In the genomic region with DNA sequence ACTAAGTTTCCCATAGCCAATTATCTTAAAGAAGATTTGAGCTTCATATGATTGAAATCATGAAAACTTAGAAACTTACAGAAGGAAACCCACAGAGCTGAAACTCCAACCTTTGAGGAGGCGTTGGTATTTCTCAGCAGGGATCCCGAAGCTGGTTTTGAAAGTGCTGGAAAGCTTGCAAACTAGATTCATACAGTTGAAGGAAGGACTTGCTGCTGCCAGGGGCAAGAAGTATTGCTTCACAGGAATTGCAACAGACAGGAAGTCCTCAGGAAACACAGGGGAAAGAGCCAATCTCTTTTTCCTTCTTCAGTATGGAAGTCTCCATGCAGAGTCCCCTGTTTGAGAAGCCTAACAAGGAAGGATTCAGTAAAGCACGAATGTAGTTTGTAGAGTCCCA, we compare ENCODE assay signal across 24 cellular contexts.
DNase-seq lines count a peak whose midpoint lies in the region; ATAC-seq and TF ChIP-seq lines count a peak whose summit lies in the region.
"Had no signal": no experiment of that assay in that cellular context is flagged by ENCODE, and none has a peak within 500 bp of the region (broad histone marks: within the 10 kb centered on the region; RNA-seq: fewer than 3 reads in every experiment).

No MANE protein-coding gene starts in this region.

- no peak overlapping the region for H4K8ac ChIP-seq in trophoblast cell (ENCODE audit: low read depth, low read length)

- no peaks in the 10 kb centered on the region for H3K79me1 ChIP-seq in trophoblast cell (ENCODE audit: low read length)

- H3K23ac ChIP-seq in trophoblast cell (ENCODE audit: low read length): no peak overlapping the region

- H3K9ac ChIP-seq in trophoblast cell (ENCODE audit: low read length): no peak overlapping the region

- no peak overlapping the region for H3K4me2 ChIP-seq in trophoblast cell (ENCODE audit: low read length)
- H3K4me2 ChIP-seq: A549 had no signal

- H3K4ac ChIP-seq in trophoblast cell (ENCODE audit: low read depth, low read length): no peak overlapping the region

- TF ChIP-seq CTCF in fibroblast of pulmonary artery (IDR thresholded peaks at IDR 0.05; ENCODE audit: low read length, missing control alignments): no peak

- no peaks in the 10 kb centered on the region for H3K9me3 ChIP-seq in trophoblast cell (ENCODE audit: insufficient read depth, low read depth, low read length)
- H3K9me3 ChIP-seq: A549, gastroesophageal sphincter had no signal

- H3K18ac ChIP-seq in trophoblast cell (ENCODE audit: low read length): no peak overlapping the region

- H4K12ac ChIP-seq in trophoblast cell (ENCODE audit: low read depth, low read length): no peak overlapping the region

- H2BK120ac ChIP-seq in trophoblast cell (ENCODE audit: insufficient read depth, low read length, poor library complexity): no peak overlapping the region

- no peaks in the 10 kb centered on the region for H3K4me1 ChIP-seq in trophoblast cell (ENCODE audit: control insufficient read depth in 1 of 2, insufficient read depth in 2 of 2, low read length in 2 of 2)
- H3K4me1 ChIP-seq: A549, gastroesophageal sphincter had no signal

- WGBS in trophoblast cell (ENCODE audit: extremely low coverage, insufficient coverage, insufficient read length): no CpG with 5 or more reads among the region's 3 CpGs

- no peak overlapping the region for H4K91ac ChIP-seq in trophoblast cell (ENCODE audit: low read depth, low read length)

- DNase-seq in AG08395 (ENCODE audit: low spot score) (peak; percentile 21), H4 (ENCODE audit: low spot score) (peak; percentile 40), RPMI7951 (ENCODE audit: low read depth) (peak; percentile 2), fibroblast of pulmonary artery (ENCODE audit: low read depth) (peak; percentile 66), trophoblast cell (no peak), SK-N-DZ (ENCODE audit: low spot score) (no peak), activated gamma-delta T cell treated with Interleukin-2 at 50 U/mL for 16 hours (no peak)
- DNase-seq: activated CD4-positive, alpha-beta T cell treated with anti-CD3 and anti-CD28 coated beads for 48 hours; CD4-positive, CD25-positive, alpha-beta regulatory T cell; GDM1; KG1; kidney glomerular epithelial cell; NCI-H1417; NCI-H69; nucleus accumbens; PC-3; retina; SHP77 treated with DMSO at 0.1 percent for 48 hours; stimulated activated CD8-positive, alpha-beta memory T cell treated with anti-CD3 and anti-CD28 coated beads, Interleukin-4, amount 100 ng/mL, for 48 hours; T-helper 1 cell had no signal

- H2AK5ac ChIP-seq in trophoblast cell (ENCODE audit: low read length): no peak overlapping the region

- H3K14ac ChIP-seq in trophoblast cell (ENCODE audit: low read length): no peak overlapping the region

- no peak overlapping the region for H2AFZ ChIP-seq in trophoblast cell (ENCODE audit: insufficient read depth, low read length, poor library complexity)

- H3K27ac ChIP-seq in trophoblast cell (ENCODE audit: low read depth, low read length): no peak overlapping the region
- H3K27ac ChIP-seq: A549, gastroesophageal sphincter had no signal

- no peaks in the 10 kb centered on the region for H3K27me3 ChIP-seq in trophoblast cell (ENCODE audit: insufficient read depth, low read length)
- H3K27me3 ChIP-seq: gastroesophageal sphincter had no signal

- no peak overlapping the region for H2BK5ac ChIP-seq in trophoblast cell (ENCODE audit: low read depth, low read length, poor library complexity)

- no peak overlapping the region for H3K4me3 ChIP-seq in fibroblast of pulmonary artery (replicated peaks; ENCODE audit: low read depth, low read length)
- H3K4me3 ChIP-seq in trophoblast cell (ENCODE audit: low read depth, low read length): no peak overlapping the region
- H3K4me3 ChIP-seq: A549, gastroesophageal sphincter had no signal

- H3K79me2 ChIP-seq in trophoblast cell (ENCODE audit: control insufficient read depth, insufficient read depth, low read length, poor library complexity): no peaks in the 10 kb centered on the region

- ATAC-seq in GM21786 (IDR thresholded peaks at IDR 0.05; ENCODE audit: unreplicated experiment): no peak
- ATAC-seq: A549; activated naive CD4-positive, alpha-beta T cell treated with anti-CD3 and anti-CD28 coated beads, Interleukin-2, amount 50 U/mL, for 72 hours; gastroesophageal sphincter; PC-3 had no signal

- H3K36me3 ChIP-seq in trophoblast cell (ENCODE audit: control insufficient read depth in 1 of 2, insufficient read depth in 2 of 2, low read length in 2 of 2): no peaks in the 10 kb centered on the region
- H3K36me3 ChIP-seq: gastroesophageal sphincter had no signal

- no peak overlapping the region for H2BK12ac ChIP-seq in trophoblast cell (ENCODE audit: low read length)

Comparison
In these comparisons a context has a peak if more than half of its experiments do, and no peak if none do; other contexts are left out.
1. DNase-seq: peak in AG08395 (single experiment), H4 (single experiment), RPMI7951 (single experiment) and fibroblast of pulmonary artery (single experiment); none in trophoblast cell (0 of 2), SK-N-DZ (single experiment) and activated gamma-delta T cell treated with Interleukin-2 at 50 U/mL for 16 hours (single experiment).